ENCODE assay signal across 21 cellular contexts in genomic region chr15:73141216-73141900, GRCh38.
A peak's percentile ranks its signal among the peaks of the same experiment; 100 is the strongest.
DNase-seq lines count a peak whose midpoint lies in the region; ATAC-seq and TF ChIP-seq lines count a peak whose summit lies in the region.
"Had no signal": no experiment of that assay in that cellular context is flagged by ENCODE, and none has a peak within 500 bp of the region (broad histone marks: within the 10 kb centered on the region; RNA-seq: fewer than 3 reads in every experiment).

No MANE protein-coding gene starts in this region.

- peaks cover 5% of the 10 kb centered on the region for H3K9me3 Mint-ChIP-seq in activated CD4-positive, alpha-beta T cell treated with anti-CD3 and anti-CD28 coated beads, Interleukin-2, amount 10 ng/mL, durations not matched to agents 24 days and 14 days
- H3K9me3 Mint-ChIP-seq in activated naive CD8-positive, alpha-beta T cell (ENCODE audit: low read depth): no peaks in the 10 kb centered on the region
- H3K9me3 Mint-ChIP-seq in natural killer cell: no peaks in the 10 kb centered on the region
- H3K9me3 Mint-ChIP-seq: stimulated activated naive B cell treated with anti-CD40 and anti-IgM and Interleukin-4, amounts not matched to agents 10 μg/mL and 1 μg/mL and 100 μg/mL, for 72 hours had no signal

- peak; percentile 60 to 84 (median 60) for ATAC-seq in natural killer cell
- no peak for ATAC-seq in HG02610 (IDR thresholded peaks at IDR 0.05; ENCODE audit: unreplicated experiment)
- no peak for ATAC-seq in HG03565 (IDR thresholded peaks at IDR 0.05; ENCODE audit: unreplicated experiment)
- ATAC-seq: left ventricle myocardium superior; right cardiac atrium; stimulated activated naive B cell treated with anti-CD40 and anti-IgM and Interleukin-4, amounts not matched to agents 10 μg/mL and 1 μg/mL and 100 μg/mL, for 72 hours had no signal

- intact Hi-C loops in activated CD4-positive, alpha-beta T cell treated with anti-CD3 and anti-CD28 coated beads, Interleukin-2, amount 10 ng/mL, durations not matched to agents 24 days and 14 days (cut with micrococcal nuclease): no loop called here
- intact Hi-C loops in natural killer cell (cut with micrococcal nuclease): no loop called here

- H3K27me3 Mint-ChIP-seq in activated CD4-positive, alpha-beta T cell treated with anti-CD3 and anti-CD28 coated beads, Interleukin-2, amount 10 ng/mL, durations not matched to agents 24 days and 14 days: no peaks in the 10 kb centered on the region
- H3K27me3 Mint-ChIP-seq in activated naive CD8-positive, alpha-beta T cell: no peaks in the 10 kb centered on the region
- no peaks in the 10 kb centered on the region for H3K27me3 Mint-ChIP-seq in natural killer cell (ENCODE audit: low read depth in 2 of 2)

- peaks cover 2% of the 10 kb centered on the region for H3K36me3 Mint-ChIP-seq in activated CD4-positive, alpha-beta T cell treated with anti-CD3 and anti-CD28 coated beads, Interleukin-2, amount 10 ng/mL, durations not matched to agents 24 days and 14 days (ENCODE audit: low read depth)
- H3K36me3 Mint-ChIP-seq in activated naive CD8-positive, alpha-beta T cell: peaks cover 19% of the 10 kb centered on the region
- peaks cover 7% of the 10 kb centered on the region for H3K36me3 Mint-ChIP-seq in natural killer cell
- H3K36me3 Mint-ChIP-seq: stimulated activated naive B cell treated with anti-CD40 and anti-IgM and Interleukin-4, amounts not matched to agents 10 μg/mL and 1 μg/mL and 100 μg/mL, for 72 hours had no signal

- peaks cover 20% of the 10 kb centered on the region for H3K4me1 Mint-ChIP-seq in activated CD4-positive, alpha-beta T cell treated with anti-CD3 and anti-CD28 coated beads, Interleukin-2, amount 10 ng/mL, durations not matched to agents 24 days and 14 days
- H3K4me1 Mint-ChIP-seq in activated naive CD8-positive, alpha-beta T cell (ENCODE audit: low read depth): peaks cover 17% of the 10 kb centered on the region
- H3K4me1 Mint-ChIP-seq in natural killer cell: peaks cover 0 to 13% of the 10 kb centered on the region in 2 donors

- DNase-seq in activated CD4-positive, alpha-beta T cell treated with anti-CD3 and anti-CD28 coated beads, Interleukin-2, amount 10 ng/mL, durations not matched to agents 24 days and 14 days: no peak
- no peak for DNase-seq in activated CD4-positive, alpha-beta T cell treated with anti-CD3 and anti-CD28 coated beads, Interleukin-2, amount 50 U/mL, for 4 hours
- peak; percentile 24 for DNase-seq in NCI-H226
- no peak for DNase-seq in natural killer cell
- no peak for DNase-seq in stimulated activated CD4-positive, alpha-beta T cell treated with anti-CD3 and anti-CD28 coated beads, Interleukin-4, amount 100 ng/mL, for 4 hours
- DNase-seq: ACHN; activated CD4-positive, CD25-positive, alpha-beta regulatory T cell; effector CD4-positive, alpha-beta T cell; esophagus squamous epithelium; GOT3; left ventricle myocardium superior; NCI-H187 treated with DMSO at 0.1 percent for 48 hours; NCI-H524; occipital lobe; right cardiac atrium; stimulated activated CD4-positive, alpha-beta T cell treated with anti-CD3 and anti-CD28 coated beads, Interleukin-15, amount 100 ng/mL, for 24 hours; stimulated activated naive B cell treated with anti-CD40 and anti-IgM and Interleukin-4, amounts not matched to agents 10 μg/mL and 1 μg/mL and 100 μg/mL, for 72 hours; transverse colon had no signal

- peak overlapping the region; percentile 6 for H3K27ac Mint-ChIP-seq in activated CD4-positive, alpha-beta T cell treated with anti-CD3 and anti-CD28 coated beads, Interleukin-2, amount 10 ng/mL, durations not matched to agents 24 days and 14 days
- H3K27ac Mint-ChIP-seq in activated naive CD8-positive, alpha-beta T cell: peak overlapping the region; percentile 24
- peak overlapping the region; percentile 10 to 58 for H3K27ac Mint-ChIP-seq in natural killer cell
- H3K27ac Mint-ChIP-seq: stimulated activated naive B cell treated with anti-CD40 and anti-IgM and Interleukin-4, amounts not matched to agents 10 μg/mL and 1 μg/mL and 100 μg/mL, for 72 hours had no signal

- no peak overlapping the region for H3K4me3 Mint-ChIP-seq in activated CD4-positive, alpha-beta T cell treated with anti-CD3 and anti-CD28 coated beads, Interleukin-2, amount 10 ng/mL, durations not matched to agents 24 days and 14 days
- no peak overlapping the region for H3K4me3 Mint-ChIP-seq in activated naive CD8-positive, alpha-beta T cell
- H3K4me3 Mint-ChIP-seq in natural killer cell: no peak overlapping the region
- H3K4me3 Mint-ChIP-seq: stimulated activated naive B cell treated with anti-CD40 and anti-IgM and Interleukin-4, amounts not matched to agents 10 μg/mL and 1 μg/mL and 100 μg/mL, for 72 hours had no signal

- no peak for TF ChIP-seq CTCF in natural killer cell (IDR thresholded peaks at IDR 0.05)

Comparison
In these comparisons a context has a peak if more than half of its experiments do, and no peak if none do; other contexts are left out.
1. ATAC-seq: peak in natural killer cell (3 of 3); none in HG02610 (single experiment) and HG03565 (single experiment).
2. Peak in every context shown above with its lines, with median percentiles within 50 percentile points of each other: H3K27ac Mint-ChIP-seq.